ENCODE assay signal across 1 cellular context in genomic region chr2:85996591-85996990, GRCh38.
TF ChIP-seq lines count a peak whose summit lies in the region.

No MANE protein-coding gene starts in this region.

TF ChIP-seq in K562, 482 proteins besides CTCF, POLR2A, EP300 and RAD21 (continued from another document and continues in another):
- peak in 1 of 2 experiments; percentile 58; a peak in 1 of 4 replicates for TF ChIP-seq TBL1XR1 (IDR thresholded peaks at IDR 0.05; ENCODE audit: low read length in 2 of 2)
- TF ChIP-seq HINFP (tag; conservative IDR thresholded peaks at IDR 0.05; ENCODE audit: low read depth): no peak
- peak; percentile 15 to 80; a peak in 3 of 4 replicates for TF ChIP-seq RCOR1 (IDR thresholded peaks at IDR 0.05; ENCODE audit: borderline replicate concordance in 1 of 2, low read depth in 2 of 2, low read length in 2 of 2)
- TF ChIP-seq FOSL1 (tag; conservative IDR thresholded peaks at IDR 0.05): peak; percentile 28; the same call in 1 of the 2 replicates
- no peak for TF ChIP-seq ATF6 (CRISPR knock-in tag; IDR thresholded peaks at IDR 0.05)
- no peak for TF ChIP-seq ZSCAN32 (CRISPR knock-in tag; IDR thresholded peaks at IDR 0.05)
- TF ChIP-seq ZNF766 (CRISPR knock-in tag; conservative IDR thresholded peaks at IDR 0.05): 0 out of 2 replicates have a peak, but pooled peaks have one; percentile 40
- TF ChIP-seq REST (CRISPR knock-in tag; IDR thresholded peaks at IDR 0.05; ENCODE audit: low read depth): no peak
- no peak for TF ChIP-seq MITF (IDR thresholded peaks at IDR 0.05)
- TF ChIP-seq POLR2AphosphoS5 (IDR thresholded peaks at IDR 0.05; ENCODE audit: control insufficient read depth, insufficient read depth, low read depth, low read length): peak; percentile 73
- no peak for TF ChIP-seq ZNF347 (CRISPR knock-in tag; IDR thresholded peaks at IDR 0.05; ENCODE audit: low read depth)
- TF ChIP-seq ZNF280B (CRISPR knock-in tag; IDR thresholded peaks at IDR 0.05): no peak
- no peak for TF ChIP-seq ZNF696 (CRISPR knock-in tag; conservative IDR thresholded peaks at IDR 0.05)
- no peak for TF ChIP-seq ESRRB (CRISPR knock-in tag; IDR thresholded peaks at IDR 0.05; ENCODE audit: borderline replicate concordance)
- TF ChIP-seq SFPQ (IDR thresholded peaks at IDR 0.05; ENCODE audit: low read depth, low read length): no peak
- TF ChIP-seq SNRNP70 (optimal IDR thresholded peaks at IDR 0.05; ENCODE audit: low read depth, low read length): no peak
- peak; percentile 89 for TF ChIP-seq CBFA2T3 (IDR thresholded peaks at IDR 0.05)
- no peak for TF ChIP-seq ZNF175 (CRISPR knock-in tag; IDR thresholded peaks at IDR 0.05; ENCODE audit: low read depth)
- TF ChIP-seq ZNF740 (CRISPR knock-in tag; IDR thresholded peaks at IDR 0.05): no peak
- peak in 1 of 2 experiments; percentile 32; a peak in 1 of 4 replicates for TF ChIP-seq ZNF740 (tag; IDR thresholded peaks at IDR 0.05)
- TF ChIP-seq PTRF (tag; IDR thresholded peaks at IDR 0.05): no peak
- no peak for TF ChIP-seq BACH1 (tag; IDR thresholded peaks at IDR 0.05)
- no peak for TF ChIP-seq ZC3H4 (CRISPR knock-in tag; IDR thresholded peaks at IDR 0.05; ENCODE audit: borderline replicate concordance)
- TF ChIP-seq RBM15 (IDR thresholded peaks at IDR 0.05; ENCODE audit: insufficient read depth, low read length): no peak
- no peak for TF ChIP-seq NFXL1 (CRISPR knock-in tag; IDR thresholded peaks at IDR 0.05)
- no peak for TF ChIP-seq PTBP1 (IDR thresholded peaks at IDR 0.05; ENCODE audit: low read depth, low read length)
- peak in 1 of 2 experiments; percentile 49; a peak in 1 of 4 replicates for TF ChIP-seq ZMIZ1 (IDR thresholded peaks at IDR 0.05; ENCODE audit: low read depth in 2 of 2, low read length in 2 of 2)
- no peak for TF ChIP-seq ARID2 (IDR thresholded peaks at IDR 0.05)
- TF ChIP-seq ZNF384 (IDR thresholded peaks at IDR 0.05; ENCODE audit: low read depth, low read length): peak; percentile 13; the same call in 1 of the 2 replicates
- peak; percentile 14 for TF ChIP-seq KDM5B (IDR thresholded peaks at IDR 0.05; ENCODE audit: insufficient replicate concordance, low read depth, low read length)
- TF ChIP-seq FOXJ2 (tag; IDR thresholded peaks at IDR 0.05): no peak
- no peak for TF ChIP-seq E2F4 (CRISPR knock-in tag; IDR thresholded peaks at IDR 0.05; ENCODE audit: low read depth)
- TF ChIP-seq HDAC2 (IDR thresholded peaks at IDR 0.05): peak; percentile 74; the same call in 1 of the 2 replicates
- no peak for TF ChIP-seq ZBTB26 (CRISPR knock-in tag; IDR thresholded peaks at IDR 0.05)
- TF ChIP-seq E2F6 (IDR thresholded peaks at IDR 0.05; ENCODE audit: borderline replicate concordance in 1 of 2, extremely low read depth in 1 of 2, insufficient read depth in 1 of 2, insufficient read length in 1 of 2, low read depth in 1 of 2, low read length in 1 of 2, poor library complexity in 1 of 2, severe bottlenecking in 1 of 2): no peak
- no peak for TF ChIP-seq NFE2L1 (tag; IDR thresholded peaks at IDR 0.05; ENCODE audit: borderline replicate concordance, low read depth)
